Comparison of ENCODE assay signal across 1 cellular context in the genomic region with DNA sequence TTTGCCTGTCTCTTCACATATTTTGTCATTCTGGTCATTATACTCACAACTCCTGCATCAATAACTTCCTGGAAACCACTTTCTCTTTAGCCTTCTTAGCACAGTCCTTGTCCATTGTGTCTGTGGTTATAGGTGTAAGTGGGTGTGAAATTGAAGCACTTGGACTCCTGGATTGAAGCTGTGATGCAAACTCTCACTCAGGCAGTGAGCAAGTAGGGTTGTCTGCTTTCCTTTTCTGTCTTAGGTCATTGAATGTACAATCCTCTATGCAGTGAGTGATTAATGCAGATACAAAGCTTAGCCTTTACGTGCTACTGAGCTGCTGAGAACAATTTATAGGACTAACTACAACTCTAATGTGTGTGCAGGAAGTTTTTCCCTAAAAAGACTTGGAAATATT.
TF ChIP-seq lines count a peak whose summit lies in the region.

No MANE protein-coding gene starts in this region.

TF ChIP-seq in H1, 55 proteins besides CTCF, POLR2A, EP300 and RAD21 (continued from another document):
- TF ChIP-seq, protein P1, sequence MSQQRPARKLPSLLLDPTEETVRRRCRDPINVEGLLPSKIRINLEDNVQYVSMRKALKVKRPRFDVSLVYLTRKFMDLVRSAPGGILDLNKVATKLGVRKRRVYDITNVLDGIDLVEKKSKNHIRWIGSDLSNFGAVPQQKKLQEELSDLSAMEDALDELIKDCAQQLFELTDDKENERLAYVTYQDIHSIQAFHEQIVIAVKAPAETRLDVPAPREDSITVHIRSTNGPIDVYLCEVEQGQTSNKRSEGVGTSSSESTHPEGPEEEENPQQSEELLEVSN (IDR thresholded peaks at IDR 0.05): no peak
- TF ChIP-seq, protein P2, sequence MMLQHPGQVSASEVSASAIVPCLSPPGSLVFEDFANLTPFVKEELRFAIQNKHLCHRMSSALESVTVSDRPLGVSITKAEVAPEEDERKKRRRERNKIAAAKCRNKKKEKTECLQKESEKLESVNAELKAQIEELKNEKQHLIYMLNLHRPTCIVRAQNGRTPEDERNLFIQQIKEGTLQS (IDR thresholded peaks at IDR 0.05; ENCODE audit: insufficient read depth, low read depth, low read length): no peak
- TF ChIP-seq TCF12 (IDR thresholded peaks at IDR 0.05; ENCODE audit: low read depth, low read length) (no peak), SP1 (IDR thresholded peaks at IDR 0.05; ENCODE audit: low read depth, low read length) (no peak), CHD2 (IDR thresholded peaks at IDR 0.05; ENCODE audit: low read length) (no peak), EZH2 (IDR thresholded peaks at IDR 0.05; ENCODE audit: low read depth, low read length, severe bottlenecking) (no peak), ZNF274 (IDR thresholded peaks at IDR 0.05; ENCODE audit: borderline replicate concordance, extremely low read depth, low read length) (no peak), TBP (IDR thresholded peaks at IDR 0.05; ENCODE audit: low read depth, low read length) (no peak), YY1 (IDR thresholded peaks at IDR 0.05; ENCODE audit: low read depth, low read length) (no peak), POU5F1 (IDR thresholded peaks at IDR 0.05; ENCODE audit: low read depth, low read length) (no peak), SIX5 (IDR thresholded peaks at IDR 0.05; ENCODE audit: low read depth, low read length) (no peak)
